Comparison of ENCODE assay signal across 16 cellular contexts in the genomic region with DNA sequence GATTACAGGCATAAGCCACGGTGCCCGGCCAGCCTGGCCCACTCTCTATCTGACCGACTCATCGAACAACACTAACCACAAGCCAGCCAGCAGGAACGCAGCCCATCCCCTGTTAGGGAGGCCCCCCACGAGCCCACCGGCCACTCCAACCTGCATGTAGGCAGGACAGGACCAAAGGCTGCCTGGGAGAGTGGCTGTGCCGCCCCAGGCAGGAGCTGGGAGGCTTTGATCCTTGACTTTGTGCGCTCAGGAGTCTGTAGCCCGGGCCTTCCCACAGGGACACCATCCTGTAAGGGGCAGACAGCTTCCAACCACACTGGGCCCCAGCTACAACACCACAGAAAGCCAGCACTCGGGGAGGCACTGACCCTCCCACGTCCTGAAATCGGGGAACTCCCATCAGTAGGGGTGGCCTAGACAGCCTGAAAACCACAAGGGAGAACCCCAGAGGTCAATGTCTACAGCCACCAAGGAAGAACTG. TPM values are rescaled to one million over a fixed set of nuclear protein-coding genes. Genes with fewer than 3 reads are reported as not detected.
DNase-seq lines count a peak whose midpoint lies in the region; ATAC-seq and TF ChIP-seq lines count a peak whose summit lies in the region.
"Had no signal": no experiment of that assay in that cellular context is flagged by ENCODE, and none has a peak within 500 bp of the region (broad histone marks: within the 10 kb centered on the region; RNA-seq: fewer than 3 reads in every experiment).

No MANE protein-coding gene starts in this region.

- H3K36me3 ChIP-seq in lower lobe of right lung (no peaks in the 10 kb centered on the region), adrenal gland (replicated peaks in 1 of 2) (no peaks in the 10 kb centered on the region)
- H3K36me3 ChIP-seq: brain microvascular endothelial cell, neutrophil had no signal

- DNase-seq in lower lobe of right lung (peak; percentile 27), adrenal gland (no peak), NAMALWA (ENCODE audit: low spot score) (no peak)
- no peak for DNase-seq in stimulated activated CD4-positive, alpha-beta T cell treated with anti-CD3 and anti-CD28 coated beads, Interleukin-4, amount 100 ng/mL, for 1 hour
- DNase-seq: activated naive CD4-positive, alpha-beta T cell treated with anti-CD3 and anti-CD28 coated beads, Interleukin-2, amount 10 ng/mL, durations not matched to agents 7 days and 5 days; brain microvascular endothelial cell; effector CD4-positive, alpha-beta T cell; NCI-H1105; NCI-H345; SK-N-SH had no signal

- H3K27me3 ChIP-seq in lower lobe of right lung (ENCODE audit: low read depth) (no peaks in the 10 kb centered on the region), adrenal gland (no peaks in the 10 kb centered on the region)
- H3K27me3 ChIP-seq: brain microvascular endothelial cell had no signal

- no peaks in the 10 kb centered on the region for H3K9me3 ChIP-seq in lower lobe of right lung
- H3K9me3 ChIP-seq in adrenal gland (replicated peaks in 1 of 3) = no peaks in the 10 kb centered on the region
- H3K9me3 ChIP-seq: neutrophil, SK-N-SH had no signal

- TF ChIP-seq POLR2A in adrenal gland (IDR thresholded peaks at IDR 0.05) = no peak

- H3K4me1 ChIP-seq in lower lobe of right lung = peaks cover 1% of the 10 kb centered on the region
- H3K4me1 ChIP-seq in adrenal gland (replicated peaks in 1 of 2) = no peaks in the 10 kb centered on the region

- H3K4me3 ChIP-seq in lower lobe of right lung (no peak overlapping the region), adrenal gland (no peak overlapping the region)

- 72 to 95% (median 89%) methylated on average over 3 to 13 of the region's 13 CpGs for WGBS in adrenal gland, 4 donors

- no peak for TF ChIP-seq CTCF in lower lobe of right lung (IDR thresholded peaks at IDR 0.05)
- no peak for TF ChIP-seq CTCF in adrenal gland (IDR thresholded peaks at IDR 0.05)

- intact Hi-C loops in lower lobe of right lung (cut with DNase I) = no loop called here
- intact Hi-C loops in adrenal gland (cut with DNase I) = no loop called here

- H3K27ac ChIP-seq in lower lobe of right lung = no peak overlapping the region
- no peak overlapping the region for H3K27ac ChIP-seq in adrenal gland
- H3K27ac ChIP-seq: brain microvascular endothelial cell, C4-2B, neutrophil, VCaP had no signal

- ATAC-seq in GM18867 (IDR thresholded peaks at IDR 0.05; ENCODE audit: unreplicated experiment) (peak; percentile 71), GM21423 (IDR thresholded peaks at IDR 0.05; ENCODE audit: unreplicated experiment) (peak; percentile 57), HG03039 (IDR thresholded peaks at IDR 0.05; ENCODE audit: unreplicated experiment) (peak; percentile 68), lower lobe of right lung (no peak)

RNA-seq across cellular contexts. Expression of gene GRID1, which starts 29.4 kb away (rescaled TPM):
- total RNA-seq in lower lobe of right lung (2.5 TPM), adrenal gland (1 to 10 TPM; 2.4 to 8.0 (median 4.0) TPM)
- polyA plus RNA-seq in adrenal gland = 1 to 10 TPM; 2.2 to 5.6 (median 5.1) TPM

Comparison
In these comparisons a context has a peak if more than half of its experiments do, and no peak if none do; other contexts are left out.
1. ATAC-seq: peak in GM18867 (single experiment), GM21423 (single experiment) and HG03039 (single experiment); none in lower lobe of right lung (0 of 2).